In the genomic region with DNA sequence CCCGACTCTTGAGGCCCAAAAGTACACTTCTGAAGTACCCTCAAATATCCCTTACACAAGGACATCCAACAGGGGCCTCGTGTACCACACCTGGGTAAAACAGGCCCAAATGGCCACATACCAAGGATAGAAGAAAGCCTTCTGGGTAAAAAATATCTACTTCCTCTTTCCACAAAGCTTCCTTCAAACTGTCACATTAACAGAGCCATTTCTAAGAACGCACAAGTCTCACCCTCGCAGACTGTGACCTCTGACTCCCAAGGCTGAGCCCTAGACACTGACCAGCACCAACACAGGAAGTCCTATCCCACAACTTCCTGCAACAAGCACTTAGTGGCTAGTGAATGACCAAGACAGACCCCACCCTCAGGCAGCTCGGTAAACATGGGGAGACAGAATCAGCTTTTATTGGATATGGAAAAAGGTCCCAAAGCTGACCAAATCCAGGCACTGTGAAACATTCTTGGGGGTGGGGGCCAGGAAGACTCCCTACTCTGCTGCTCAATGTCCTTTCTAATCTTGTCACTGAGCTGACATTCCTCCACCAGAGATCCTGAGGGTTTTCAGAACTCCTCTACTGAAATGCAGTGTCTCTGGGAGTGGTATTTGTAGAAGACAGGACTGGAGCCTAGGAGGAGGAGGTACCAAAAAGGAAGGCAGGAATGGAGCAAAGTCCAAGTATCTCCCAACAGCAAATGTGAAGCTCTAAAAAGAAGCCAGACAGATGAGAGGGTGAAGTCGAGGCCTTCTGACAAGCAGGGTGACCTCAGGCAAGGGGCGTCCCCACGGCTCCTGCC, we compare ENCODE assay signal across 1 cellular context.
TF ChIP-seq lines count a peak whose summit lies in the region.

No MANE protein-coding gene starts in this region.

TF ChIP-seq in K562, 482 proteins besides CTCF, POLR2A, EP300 and RAD21 (continued from another document and continues in another):
- TF ChIP-seq SRSF1 (IDR thresholded peaks at IDR 0.05; ENCODE audit: low read depth, low read length) (no peak), FOXP1 (CRISPR knock-in tag; IDR thresholded peaks at IDR 0.05) (no peak), ZBTB2 (IDR thresholded peaks at IDR 0.05) (no peak; the same call in 1 of the 2 replicates), HDAC8 (tag; IDR thresholded peaks at IDR 0.05) (no peak), MCM5 (IDR thresholded peaks at IDR 0.05; ENCODE audit: low read depth) (no peak), ZNF212 (CRISPR knock-in tag; IDR thresholded peaks at IDR 0.05) (no peak), USF2 (CRISPR knock-in tag; IDR thresholded peaks at IDR 0.05) (no peak), RFX1 (IDR thresholded peaks at IDR 0.05) (no peak), BRD4 (IDR thresholded peaks at IDR 0.05) (no peak), DNMT1 (IDR thresholded peaks at IDR 0.05) (no peak), RFX7 (CRISPR knock-in tag; IDR thresholded peaks at IDR 0.05) (no peak), CREB5 (CRISPR knock-in tag; IDR thresholded peaks at IDR 0.05) (no peak), ZNF143 (CRISPR knock-in tag; IDR thresholded peaks at IDR 0.05) (peak; percentile 69; the same call in 1 of the 2 replicates), SMAD3 (CRISPR knock-in tag; conservative IDR thresholded peaks at IDR 0.05) (no peak), NR2C1 (IDR thresholded peaks at IDR 0.05) (peak; percentile 93), NR2C1 (tag; IDR thresholded peaks at IDR 0.05) (peak; percentile 96), ZNF583 (CRISPR knock-in tag; IDR thresholded peaks at IDR 0.05) (peak; percentile 73; the same call in 1 of the 2 replicates), PPARD (CRISPR knock-in tag; IDR thresholded peaks at IDR 0.05) (no peak), GTF2A2 (tag; IDR thresholded peaks at IDR 0.05) (no peak), CBFB (CRISPR knock-in tag; IDR thresholded peaks at IDR 0.05) (no peak), LCOR (CRISPR knock-in tag; IDR thresholded peaks at IDR 0.05) (no peak), LARP7 (IDR thresholded peaks at IDR 0.05) (no peak), ZKSCAN3 (CRISPR knock-in tag; IDR thresholded peaks at IDR 0.05) (no peak), KLF13 (tag; IDR thresholded peaks at IDR 0.05; ENCODE audit: borderline replicate concordance, low read depth) (no peak), ZBTB1 (CRISPR knock-in tag; IDR thresholded peaks at IDR 0.05; ENCODE audit: borderline replicate concordance, low read depth) (peak; percentile 27; the same call in 1 of the 2 replicates), FOXK1 (CRISPR knock-in tag; IDR thresholded peaks at IDR 0.05; ENCODE audit: borderline replicate concordance) (peak; percentile 70), RBM25 (IDR thresholded peaks at IDR 0.05; ENCODE audit: low read depth, low read length, severe bottlenecking) (no peak), BCOR (IDR thresholded peaks at IDR 0.05) (no peak), MCM2 (IDR thresholded peaks at IDR 0.05; ENCODE audit: low read depth) (no peak), ZNF77 (CRISPR knock-in tag; IDR thresholded peaks at IDR 0.05) (no peak), ZNF175 (CRISPR knock-in tag; IDR thresholded peaks at IDR 0.05; ENCODE audit: low read depth) (peak; percentile 91), HDAC3 (IDR thresholded peaks at IDR 0.05; ENCODE audit: borderline replicate concordance, partially characterized antibody) (peak; percentile 77), GTF2E2 (tag; IDR thresholded peaks at IDR 0.05) (no peak), NBN (IDR thresholded peaks at IDR 0.05; ENCODE audit: low read depth) (no peak), TRIM28 (IDR thresholded peaks at IDR 0.05) (no peak), SFPQ (IDR thresholded peaks at IDR 0.05; ENCODE audit: low read depth, low read length) (no peak), PRDM10 (IDR thresholded peaks at IDR 0.05; ENCODE audit: partially characterized antibody) (no peak), MYNN (IDR thresholded peaks at IDR 0.05) (no peak), MYNN (CRISPR knock-in tag; IDR thresholded peaks at IDR 0.05) (no peak), GATA2 (CRISPR knock-in tag; IDR thresholded peaks at IDR 0.05) (no peak), CCAR2 (IDR thresholded peaks at IDR 0.05; ENCODE audit: low read depth, low read length) (no peak)
- TF ChIP-seq, protein P1, sequence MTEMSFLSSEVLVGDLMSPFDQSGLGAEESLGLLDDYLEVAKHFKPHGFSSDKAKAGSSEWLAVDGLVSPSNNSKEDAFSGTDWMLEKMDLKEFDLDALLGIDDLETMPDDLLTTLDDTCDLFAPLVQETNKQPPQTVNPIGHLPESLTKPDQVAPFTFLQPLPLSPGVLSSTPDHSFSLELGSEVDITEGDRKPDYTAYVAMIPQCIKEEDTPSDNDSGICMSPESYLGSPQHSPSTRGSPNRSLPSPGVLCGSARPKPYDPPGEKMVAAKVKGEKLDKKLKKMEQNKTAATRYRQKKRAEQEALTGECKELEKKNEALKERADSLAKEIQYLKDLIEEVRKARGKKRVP (CRISPR knock-in tag; IDR thresholded peaks at IDR 0.05) = peak; percentile 45; the same call in 1 of the 2 replicates
- TF ChIP-seq, protein P2, sequence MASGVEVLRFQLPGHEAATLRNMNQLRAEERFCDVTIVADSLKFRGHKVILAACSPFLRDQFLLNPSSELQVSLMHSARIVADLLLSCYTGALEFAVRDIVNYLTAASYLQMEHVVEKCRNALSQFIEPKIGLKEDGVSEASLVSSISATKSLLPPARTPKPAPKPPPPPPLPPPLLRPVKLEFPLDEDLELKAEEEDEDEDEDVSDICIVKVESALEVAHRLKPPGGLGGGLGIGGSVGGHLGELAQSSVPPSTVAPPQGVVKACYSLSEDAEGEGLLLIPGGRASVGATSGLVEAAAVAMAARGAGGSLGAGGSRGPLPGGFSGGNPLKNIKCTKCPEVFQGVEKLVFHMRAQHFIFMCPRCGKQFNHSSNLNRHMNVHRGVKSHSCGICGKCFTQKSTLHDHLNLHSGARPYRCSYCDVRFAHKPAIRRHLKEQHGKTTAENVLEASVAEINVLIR (CRISPR knock-in tag; IDR thresholded peaks at IDR 0.05) = peak; percentile 37; the same call in 1 of the 2 replicates
- TF ChIP-seq, protein P3, sequence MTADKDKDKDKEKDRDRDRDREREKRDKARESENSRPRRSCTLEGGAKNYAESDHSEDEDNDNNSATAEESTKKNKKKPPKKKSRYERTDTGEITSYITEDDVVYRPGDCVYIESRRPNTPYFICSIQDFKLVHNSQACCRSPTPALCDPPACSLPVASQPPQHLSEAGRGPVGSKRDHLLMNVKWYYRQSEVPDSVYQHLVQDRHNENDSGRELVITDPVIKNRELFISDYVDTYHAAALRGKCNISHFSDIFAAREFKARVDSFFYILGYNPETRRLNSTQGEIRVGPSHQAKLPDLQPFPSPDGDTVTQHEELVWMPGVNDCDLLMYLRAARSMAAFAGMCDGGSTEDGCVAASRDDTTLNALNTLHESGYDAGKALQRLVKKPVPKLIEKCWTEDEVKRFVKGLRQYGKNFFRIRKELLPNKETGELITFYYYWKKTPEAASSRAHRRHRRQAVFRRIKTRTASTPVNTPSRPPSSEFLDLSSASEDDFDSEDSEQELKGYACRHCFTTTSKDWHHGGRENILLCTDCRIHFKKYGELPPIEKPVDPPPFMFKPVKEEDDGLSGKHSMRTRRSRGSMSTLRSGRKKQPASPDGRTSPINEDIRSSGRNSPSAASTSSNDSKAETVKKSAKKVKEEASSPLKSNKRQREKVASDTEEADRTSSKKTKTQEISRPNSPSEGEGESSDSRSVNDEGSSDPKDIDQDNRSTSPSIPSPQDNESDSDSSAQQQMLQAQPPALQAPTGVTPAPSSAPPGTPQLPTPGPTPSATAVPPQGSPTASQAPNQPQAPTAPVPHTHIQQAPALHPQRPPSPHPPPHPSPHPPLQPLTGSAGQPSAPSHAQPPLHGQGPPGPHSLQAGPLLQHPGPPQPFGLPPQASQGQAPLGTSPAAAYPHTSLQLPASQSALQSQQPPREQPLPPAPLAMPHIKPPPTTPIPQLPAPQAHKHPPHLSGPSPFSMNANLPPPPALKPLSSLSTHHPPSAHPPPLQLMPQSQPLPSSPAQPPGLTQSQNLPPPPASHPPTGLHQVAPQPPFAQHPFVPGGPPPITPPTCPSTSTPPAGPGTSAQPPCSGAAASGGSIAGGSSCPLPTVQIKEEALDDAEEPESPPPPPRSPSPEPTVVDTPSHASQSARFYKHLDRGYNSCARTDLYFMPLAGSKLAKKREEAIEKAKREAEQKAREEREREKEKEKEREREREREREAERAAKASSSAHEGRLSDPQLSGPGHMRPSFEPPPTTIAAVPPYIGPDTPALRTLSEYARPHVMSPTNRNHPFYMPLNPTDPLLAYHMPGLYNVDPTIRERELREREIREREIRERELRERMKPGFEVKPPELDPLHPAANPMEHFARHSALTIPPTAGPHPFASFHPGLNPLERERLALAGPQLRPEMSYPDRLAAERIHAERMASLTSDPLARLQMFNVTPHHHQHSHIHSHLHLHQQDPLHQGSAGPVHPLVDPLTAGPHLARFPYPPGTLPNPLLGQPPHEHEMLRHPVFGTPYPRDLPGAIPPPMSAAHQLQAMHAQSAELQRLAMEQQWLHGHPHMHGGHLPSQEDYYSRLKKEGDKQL (CRISPR knock-in tag; IDR thresholded peaks at IDR 0.05; ENCODE audit: borderline replicate concordance) = no peak
- TF ChIP-seq, protein P4, sequence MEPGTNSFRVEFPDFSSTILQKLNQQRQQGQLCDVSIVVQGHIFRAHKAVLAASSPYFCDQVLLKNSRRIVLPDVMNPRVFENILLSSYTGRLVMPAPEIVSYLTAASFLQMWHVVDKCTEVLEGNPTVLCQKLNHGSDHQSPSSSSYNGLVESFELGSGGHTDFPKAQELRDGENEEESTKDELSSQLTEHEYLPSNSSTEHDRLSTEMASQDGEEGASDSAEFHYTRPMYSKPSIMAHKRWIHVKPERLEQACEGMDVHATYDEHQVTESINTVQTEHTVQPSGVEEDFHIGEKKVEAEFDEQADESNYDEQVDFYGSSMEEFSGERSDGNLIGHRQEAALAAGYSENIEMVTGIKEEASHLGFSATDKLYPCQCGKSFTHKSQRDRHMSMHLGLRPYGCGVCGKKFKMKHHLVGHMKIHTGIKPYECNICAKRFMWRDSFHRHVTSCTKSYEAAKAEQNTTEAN (CRISPR knock-in tag; IDR thresholded peaks at IDR 0.05) = no peak
